Comparison of ENCODE assay signal across 39 cellular contexts in genomic region chr19:48127561-48127960, GRCh38.
"Had no signal": no experiment of that assay in that cellular context is flagged by ENCODE, and none has a peak within 500 bp of the region (broad histone marks: within the 10 kb centered on the region; RNA-seq: fewer than 3 reads in every experiment).

No MANE protein-coding gene starts in this region.

- H3K4me3 Mint-ChIP-seq: activated naive CD4-positive, alpha-beta T cell treated with anti-CD3 and anti-CD28 coated beads for 36 hours; activated naive CD4-positive, alpha-beta T cell treated with anti-CD3 and anti-CD28 coated beads, Interleukin-2, amount 10 ng/mL, durations not matched to agents 7 days and 5 days; activated naive CD4-positive, alpha-beta T cell treated with anti-CD3 and anti-CD28 coated beads, Interleukin-2, amount 50 U/mL, for 24 hours; activated naive CD8-positive, alpha-beta T cell; activated naive CD8-positive, alpha-beta T cell treated with anti-CD3 and anti-CD28 coated beads for 36 hours; activated naive CD8-positive, alpha-beta T cell treated with anti-CD3 and anti-CD28 coated beads, Interleukin-2, amount 10 ng/mL, durations not matched to agents 7 days and 5 days; activated naive CD8-positive, alpha-beta T cell treated with anti-CD3 and anti-CD28 coated beads, Interleukin-2, amount 50 U/mL, for 24 hours; activated T-cell treated with anti-CD3 and anti-CD28 coated beads, Interleukin-2, amount 50 U/mL, for 24 hours; activated T-cell treated with anti-CD3 and anti-CD28 coated beads, Interleukin-2, amount 50 U/mL, for 4 hours; activated T-cell treated with anti-CD3 and anti-CD28 coated beads, Interleukin-2, amount 50 U/mL, for 72 hours; activated T-helper 1 cell treated with anti-CD3 and anti-CD28 coated beads, Interleukin-12 subunit alpha, Interleukin-12 subunit beta, Interleukin-2, Interleukin-4 antibody, amounts not matched to agents 30 ng/mL and 10 ng/mL and 1 ng/mL, durations not matched to agents 14 hours and 24 hours and 36 hours; brain; central memory CD8-positive, alpha-beta T cell had no signal

- H3K9me3 ChIP-seq: adrenal gland, ascending aorta, body of pancreas, breast epithelium had no signal

- H3K27me3 Mint-ChIP-seq: activated naive CD4-positive, alpha-beta T cell treated with anti-CD3 and anti-CD28 coated beads, Interleukin-2, amount 10 ng/mL, durations not matched to agents 7 days and 5 days; activated naive CD4-positive, alpha-beta T cell treated with anti-CD3 and anti-CD28 coated beads, Interleukin-2, amount 50 U/mL, for 24 hours; activated naive CD8-positive, alpha-beta T cell; activated naive CD8-positive, alpha-beta T cell treated with anti-CD3 and anti-CD28 coated beads for 36 hours; activated naive CD8-positive, alpha-beta T cell treated with anti-CD3 and anti-CD28 coated beads, Interleukin-2, amount 10 ng/mL, durations not matched to agents 7 days and 5 days; activated naive CD8-positive, alpha-beta T cell treated with anti-CD3 and anti-CD28 coated beads, Interleukin-2, amount 50 U/mL, for 24 hours; activated T-cell treated with anti-CD3 and anti-CD28 coated beads, Interleukin-2, amount 50 U/mL, for 24 hours; brain; central memory CD8-positive, alpha-beta T cell had no signal

- H3K27ac ChIP-seq: adrenal gland, ascending aorta, body of pancreas, brain microvascular endothelial cell, breast epithelium, cardiac muscle cell had no signal

- H3K27ac Mint-ChIP-seq: activated naive CD4-positive, alpha-beta T cell treated with anti-CD3 and anti-CD28 coated beads for 36 hours; activated naive CD4-positive, alpha-beta T cell treated with anti-CD3 and anti-CD28 coated beads, Interleukin-2, amount 10 ng/mL, durations not matched to agents 7 days and 5 days; activated naive CD8-positive, alpha-beta T cell; activated naive CD8-positive, alpha-beta T cell treated with anti-CD3 and anti-CD28 coated beads for 36 hours; activated naive CD8-positive, alpha-beta T cell treated with anti-CD3 and anti-CD28 coated beads, Interleukin-2, amount 10 ng/mL, durations not matched to agents 7 days and 5 days; activated T-cell treated with anti-CD3 and anti-CD28 coated beads, Interleukin-2, amount 50 U/mL, for 24 hours; activated T-cell treated with anti-CD3 and anti-CD28 coated beads, Interleukin-2, amount 50 U/mL, for 72 hours; activated T-helper 1 cell treated with anti-CD3 and anti-CD28 coated beads, Interleukin-12 subunit alpha, Interleukin-12 subunit beta, Interleukin-2, Interleukin-4 antibody, amounts not matched to agents 30 ng/mL and 10 ng/mL and 1 ng/mL, durations not matched to agents 14 hours and 24 hours and 36 hours; activated T-helper 2 cell treated with anti-CD3 and anti-CD28 coated beads, Interferon-gamma antibody, Interleukin-2, Interleukin-4, amounts not matched to agents 10 μg/mL and 5 μg/mL and 100 μg/mL, durations not matched to agents 14 hours and 24 hours and 36 hours; brain had no signal

- H3K9me3 Mint-ChIP-seq: activated naive CD4-positive, alpha-beta T cell treated with anti-CD3 and anti-CD28 coated beads for 36 hours; activated naive CD4-positive, alpha-beta T cell treated with anti-CD3 and anti-CD28 coated beads, Interleukin-2, amount 10 ng/mL, durations not matched to agents 7 days and 5 days; activated naive CD4-positive, alpha-beta T cell treated with anti-CD3 and anti-CD28 coated beads, Interleukin-2, amount 50 U/mL, for 24 hours; activated naive CD4-positive, alpha-beta T cell treated with anti-CD3 and anti-CD28 coated beads, Interleukin-2, amount 50 U/mL, for 72 hours; activated naive CD8-positive, alpha-beta T cell treated with anti-CD3 and anti-CD28 coated beads for 36 hours; activated naive CD8-positive, alpha-beta T cell treated with anti-CD3 and anti-CD28 coated beads, Interleukin-2, amount 10 ng/mL, durations not matched to agents 7 days and 5 days; activated naive CD8-positive, alpha-beta T cell treated with anti-CD3 and anti-CD28 coated beads, Interleukin-2, amount 50 U/mL, for 24 hours; activated T-cell treated with anti-CD3 and anti-CD28 coated beads, Interleukin-2, amount 50 U/mL, for 24 hours; activated T-cell treated with anti-CD3 and anti-CD28 coated beads, Interleukin-2, amount 50 U/mL, for 4 hours; activated T-cell treated with anti-CD3 and anti-CD28 coated beads, Interleukin-2, amount 50 U/mL, for 72 hours; activated T-helper 1 cell treated with anti-CD3 and anti-CD28 coated beads, Interleukin-12 subunit alpha, Interleukin-12 subunit beta, Interleukin-2, Interleukin-4 antibody, amounts not matched to agents 30 ng/mL and 10 ng/mL and 1 ng/mL, durations not matched to agents 14 hours and 24 hours and 36 hours; activated T-helper 2 cell treated with anti-CD3 and anti-CD28 coated beads, Interferon-gamma antibody, Interleukin-2, Interleukin-4, amounts not matched to agents 10 μg/mL and 5 μg/mL and 100 μg/mL, durations not matched to agents 14 hours and 24 hours and 36 hours; central memory CD8-positive, alpha-beta T cell had no signal

- DNase-seq: activated effector memory CD4-positive, alpha-beta T cell treated with anti-CD3 and anti-CD28 coated beads, Interleukin-2, amount 50 U/mL, for 16 hours; activated effector memory CD4-positive, alpha-beta T cell treated with Interleukin-2 at 50 U/mL for 16 hours; activated gamma-delta T cell; activated gamma-delta T cell treated with Interleukin-2 at 50 U/mL for 16 hours; activated naive CD4-positive, alpha-beta T cell; activated naive CD4-positive, alpha-beta T cell treated with anti-CD3 and anti-CD28 coated beads for 36 hours; activated naive CD4-positive, alpha-beta T cell treated with anti-CD3 and anti-CD28 coated beads, Interleukin-2, amount 10 ng/mL, durations not matched to agents 7 days and 5 days; activated naive CD4-positive, alpha-beta T cell treated with anti-CD3 and anti-CD28 coated beads, Interleukin-2, amount 50 U/mL, for 16 hours; activated naive CD4-positive, alpha-beta T cell treated with Interleukin-2 at 50 U/mL for 16 hours; activated naive CD8-positive, alpha-beta T cell treated with anti-CD3 and anti-CD28 coated beads for 36 hours; activated naive CD8-positive, alpha-beta T cell treated with anti-CD3 and anti-CD28 coated beads, Interleukin-2, amount 10 ng/mL, durations not matched to agents 7 days and 5 days; activated naive CD8-positive, alpha-beta T cell treated with anti-CD3 and anti-CD28 coated beads, Interleukin-2, amount 50 U/mL, for 24 hours; activated T-cell treated with anti-CD3 and anti-CD28 coated beads, Interleukin-2, amount 50 U/mL, for 1 hour; activated T-cell treated with anti-CD3 and anti-CD28 coated beads, Interleukin-2, amount 50 U/mL, for 24 hours; activated T-cell treated with anti-CD3 and anti-CD28 coated beads, Interleukin-2, amount 50 U/mL, for 4 hours; activated T-cell treated with anti-CD3 and anti-CD28 coated beads, Interleukin-2, amount 50 U/mL, for 48 hours; activated T-cell treated with anti-CD3 and anti-CD28 coated beads, Interleukin-2, amount 50 U/mL, for 72 hours; adrenal gland; amniotic stem cell; amygdala; anterior cingulate cortex; aorta; body of pancreas; brain microvascular endothelial cell; caudate nucleus; central memory CD4-positive, alpha-beta T cell; cerebellar nuclear complex had no signal

- H3K4me1 ChIP-seq: adrenal gland, ascending aorta, body of pancreas, breast epithelium had no signal

- H3K27me3 ChIP-seq: adrenal gland, ascending aorta, body of pancreas, brain microvascular endothelial cell, breast epithelium, cardiac muscle cell had no signal

- ATAC-seq: activated naive CD4-positive, alpha-beta T cell treated with anti-CD3 and anti-CD28 coated beads, Interleukin-2, amount 50 U/mL, for 72 hours; activated naive CD8-positive, alpha-beta T cell treated with anti-CD3 and anti-CD28 coated beads, Interleukin-2, amount 50 U/mL, for 24 hours; activated T-cell treated with anti-CD3 and anti-CD28 coated beads, Interleukin-2, amount 50 U/mL, for 4 hours; activated T-cell treated with anti-CD3 and anti-CD28 coated beads, Interleukin-2, amount 50 U/mL, for 72 hours; body of pancreas had no signal

- FAIRE-seq: astrocyte, bronchial epithelial cell had no signal

- H3K36me3 ChIP-seq: adrenal gland, brain microvascular endothelial cell, breast epithelium had no signal

- H3K4me3 ChIP-seq: adrenal gland, ascending aorta, body of pancreas, breast epithelium, cardiac muscle cell had no signal

- H3K4me1 Mint-ChIP-seq: activated naive CD4-positive, alpha-beta T cell treated with anti-CD3 and anti-CD28 coated beads, Interleukin-2, amount 50 U/mL, for 24 hours; activated naive CD8-positive, alpha-beta T cell treated with anti-CD3 and anti-CD28 coated beads, Interleukin-2, amount 10 ng/mL, durations not matched to agents 7 days and 5 days; central memory CD8-positive, alpha-beta T cell had no signal
